34 cellular contexts compared by ENCODE assay signal in the genomic region with DNA sequence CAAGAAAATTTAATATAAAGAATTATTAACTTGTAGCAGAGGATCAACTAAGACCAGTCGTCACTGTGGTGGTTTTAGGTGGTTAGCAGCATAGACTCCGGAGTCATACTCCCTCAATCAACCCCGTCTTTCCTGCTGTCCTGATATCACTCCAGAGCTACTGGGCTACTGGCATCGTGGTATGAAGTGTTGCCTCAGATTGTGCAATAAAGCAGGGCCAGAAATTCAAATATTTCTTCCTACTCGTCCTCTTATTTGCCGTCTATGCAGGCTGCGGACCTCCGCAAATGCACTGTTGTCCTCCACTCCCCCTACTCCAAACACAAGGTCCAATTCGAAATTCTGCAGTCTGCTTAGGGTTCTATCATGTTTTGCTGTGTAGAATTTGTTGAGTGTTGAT. TPM values are rescaled to one million over a fixed set of nuclear protein-coding genes. Genes with fewer than 3 reads are reported as not detected.
"Had no signal": no experiment of that assay in that cellular context is flagged by ENCODE, and none has a peak within 500 bp of the region (broad histone marks: within the 10 kb centered on the region; RNA-seq: fewer than 3 reads in every experiment).

No MANE protein-coding gene starts in this region.

- FAIRE-seq: urothelium cell line had no signal

- H3K9me3 ChIP-seq: ovary, psoas muscle, spleen, stomach, thoracic aorta, thyroid gland, tibial nerve, upper lobe of left lung, vagina had no signal

- H3K27me3 ChIP-seq: neural progenitor cell, ovary, spleen, stomach, thyroid gland, tibial nerve, upper lobe of left lung, vagina had no signal

- H3K36me3 ChIP-seq: neural progenitor cell, ovary, spleen, stomach, thoracic aorta, thyroid gland, tibial nerve, upper lobe of left lung, vagina had no signal

- H3K4me1 ChIP-seq: neural progenitor cell, parathyroid adenoma, psoas muscle, spleen, stomach, thyroid gland, tibial nerve, upper lobe of left lung, vagina had no signal

- H3K4me3 ChIP-seq: neural progenitor cell, ovary, psoas muscle, skin epidermis, smooth muscle cell, spleen, stomach, thoracic aorta, thyroid gland, tibial nerve, upper lobe of left lung, vagina had no signal

- ATAC-seq: naive thymus-derived CD4-positive, alpha-beta T cell; natural killer cell; psoas muscle; right cardiac atrium; sciatic nerve; stimulated activated memory B cell treated with anti-CD40 and anti-IgM and Interleukin-4, amounts not matched to agents 10 μg/mL and 1 μg/mL and 100 μg/mL, for 72 hours had no signal

- DNase-seq: naive thymus-derived CD4-positive, alpha-beta T cell; natural killer cell; occipital lobe; ovary; posterior cingulate gyrus; psoas muscle; right cardiac atrium; spleen; stimulated activated CD4-positive, alpha-beta T cell treated with anti-CD3 and anti-CD28 coated beads, Interleukin-12 subunit alpha, Interleukin-12 subunit beta, amount 100 ng/mL, for 4 hours; stimulated activated CD4-positive, alpha-beta T cell treated with anti-CD3 and anti-CD28 coated beads, Interleukin-1b, Interleukin-23, amount 100 ng/mL, for 48 hours; stimulated activated CD4-positive, alpha-beta T cell treated with anti-CD3 and anti-CD28 coated beads, Interleukin-4, amount 100 ng/mL, for 1 hour; stimulated activated CD4-positive, alpha-beta T cell treated with anti-CD3 and anti-CD28 coated beads, Interleukin-4, amount 100 ng/mL, for 4 hours; stimulated activated CD8-positive, alpha-beta memory T cell treated with anti-CD3 and anti-CD28 coated beads, Interleukin-4, amount 100 ng/mL, for 48 hours; stimulated activated naive CD4-positive, alpha-beta T cell treated with Interleukin-2 at 50 U/mL for 16 hours; stomach; thyroid gland; upper lobe of left lung had no signal

- H3K79me2 ChIP-seq: parathyroid adenoma had no signal

- H3K9ac ChIP-seq: neural progenitor cell, parathyroid adenoma had no signal

- H2AFZ ChIP-seq: neural progenitor cell, parathyroid adenoma had no signal

- H3K27ac ChIP-seq: neural progenitor cell, ovary, parathyroid adenoma, psoas muscle, skin epidermis, spleen, stomach, thoracic aorta, thyroid gland, tibial nerve, upper lobe of left lung, vagina had no signal

- H3K4me2 ChIP-seq: neural progenitor cell, smooth muscle cell had no signal

RNA-seq across cellular contexts. Expression of a gene that starts 1.2 kb away (rescaled TPM):
- total RNA-seq: naive thymus-derived CD4-positive, alpha-beta T cell; natural killer cell; occipital lobe; osteoblast; ovary; progenitor cell of endocrine pancreas; psoas muscle; renal cortical epithelial cell; right cardiac atrium; sciatic nerve; smooth muscle cell; spleen; stomach; subcutaneous adipose tissue; temporal lobe; thoracic aorta; thyroid gland; tibial nerve; upper lobe of left lung; ureter; vagina had no signal
- polyA plus RNA-seq: naive thymus-derived CD4-positive, alpha-beta T cell; neural cell; ovary; psoas muscle; right cardiac atrium; smooth muscle cell; spleen; stomach had no signal
